Comparison of ENCODE assay signal across 3 cellular contexts in genomic region chr22:39805117-39805516, GRCh38.
"Had no signal": no experiment of that assay in that cellular context is flagged by ENCODE, and none has a peak within 500 bp of the region (broad histone marks: within the 10 kb centered on the region; RNA-seq: fewer than 3 reads in every experiment).

No MANE protein-coding gene starts in this region.

- ATAC-seq: GM12878 had no signal

- H3K4me3 ChIP-seq: GM12878 had no signal

- DNase-seq: GDM1, GF-D8 had no signal
